In the genomic region with DNA sequence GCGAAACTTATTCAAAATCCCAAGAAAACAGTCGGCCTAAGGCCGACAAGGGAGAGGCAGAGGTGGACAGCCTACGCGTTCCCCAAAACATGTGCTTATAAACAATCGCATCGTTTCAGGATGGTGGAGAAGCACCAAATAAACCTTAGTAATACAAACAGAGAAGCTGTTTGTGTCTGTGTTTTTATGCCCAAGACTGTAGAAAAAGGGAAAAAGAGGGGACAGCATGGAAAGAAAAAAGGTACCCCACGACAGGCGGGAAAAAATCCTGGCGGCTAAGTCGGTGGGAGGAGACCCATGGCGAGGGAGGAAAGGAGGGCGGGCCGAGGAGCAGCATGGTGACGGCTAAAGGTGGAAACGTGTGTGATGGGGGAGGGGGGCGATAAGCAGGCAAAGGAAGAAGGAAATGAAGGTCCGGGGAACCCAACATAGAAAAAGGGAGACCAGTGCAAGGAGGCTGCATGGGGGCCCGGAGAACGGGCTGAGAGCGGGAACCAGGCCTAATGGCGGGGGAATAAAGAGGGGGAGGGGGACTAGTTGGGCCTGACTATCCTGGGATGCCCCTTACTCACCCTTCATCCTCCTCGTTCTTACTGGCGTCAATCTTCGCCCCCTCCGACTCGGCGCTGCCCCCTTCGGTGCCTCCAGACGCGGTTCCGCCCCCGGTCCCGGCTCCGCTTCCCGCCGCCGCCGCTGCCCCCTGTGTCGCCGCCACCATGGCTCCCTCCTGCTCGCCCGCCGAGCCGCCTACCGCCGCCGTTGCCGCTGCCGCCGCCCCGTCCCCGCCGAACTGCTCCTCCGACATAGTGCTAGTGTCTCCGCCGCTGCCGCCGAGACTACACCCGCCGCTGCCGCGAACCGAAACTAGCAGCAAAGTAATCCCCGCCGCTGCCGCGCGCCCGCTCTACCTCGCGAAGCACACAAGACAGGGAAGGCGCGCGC, we compare ENCODE assay signal across 1 cellular context.
TF ChIP-seq lines count a peak whose summit lies in the region.

No MANE protein-coding gene starts in this region.

TF ChIP-seq in H1, 55 proteins besides CTCF, POLR2A, EP300 and RAD21 (continues in another document):
- TF ChIP-seq EZH2 (IDR thresholded peaks at IDR 0.05; ENCODE audit: low read depth, low read length, severe bottlenecking) (no peak), CBX5 (IDR thresholded peaks at IDR 0.05; ENCODE audit: low read depth, low read length) (no peak), HDAC2 (IDR thresholded peaks at IDR 0.05; ENCODE audit: borderline replicate concordance in 1 of 2, low read depth in 2 of 2, low read length in 2 of 2) (no peak), MAFK (IDR thresholded peaks at IDR 0.05; ENCODE audit: low read depth, low read length) (no peak), BACH1 (IDR thresholded peaks at IDR 0.05; ENCODE audit: low read length) (no peak), CHD7 (IDR thresholded peaks at IDR 0.05; ENCODE audit: insufficient replicate concordance, low read length) (no peak), ATF3 (IDR thresholded peaks at IDR 0.05; ENCODE audit: insufficient read depth, low read depth, low read length) (no peak), CTBP2 (IDR thresholded peaks at IDR 0.05; ENCODE audit: borderline replicate concordance, insufficient read depth, insufficient read length, low read length) (no peak), BCL11A (IDR thresholded peaks at IDR 0.05; ENCODE audit: low read depth in 2 of 2, low read length in 2 of 2) (no peak), EGR1 (IDR thresholded peaks at IDR 0.05; ENCODE audit: borderline replicate concordance, low read depth, low read length) (no peak), NRF1 (IDR thresholded peaks at IDR 0.05; ENCODE audit: low read depth, low read length) (no peak), JUN (IDR thresholded peaks at IDR 0.05; ENCODE audit: low read depth, low read length) (no peak), CREB1 (IDR thresholded peaks at IDR 0.05) (peak; percentile 42; the same call in 1 of the 2 replicates), TAF7 (optimal IDR thresholded peaks at IDR 0.05; ENCODE audit: borderline replicate concordance, low read depth, low read length) (no peak), SUZ12 (IDR thresholded peaks at IDR 0.05; ENCODE audit: low read length) (no peak), E2F6 (IDR thresholded peaks at IDR 0.05) (no peak), ASH2L (IDR thresholded peaks at IDR 0.05; ENCODE audit: low read length) (no peak), TEAD4 (IDR thresholded peaks at IDR 0.05; ENCODE audit: low read depth, low read length) (no peak), GABPA (IDR thresholded peaks at IDR 0.05; ENCODE audit: borderline replicate concordance, insufficient read depth, low read length) (no peak), YY1 (IDR thresholded peaks at IDR 0.05; ENCODE audit: low read depth, low read length) (peak; percentile 69; the same call in 1 of the 2 replicates), ZNF274 (IDR thresholded peaks at IDR 0.05; ENCODE audit: borderline replicate concordance, extremely low read depth, low read length) (no peak), RBBP5 (IDR thresholded peaks at IDR 0.05; ENCODE audit: borderline replicate concordance, low read depth, low read length) (no peak; the same call in 1 of the 2 replicates), KDM4A (IDR thresholded peaks at IDR 0.05; ENCODE audit: low read depth, low read length, severe bottlenecking) (no peak), MAX (IDR thresholded peaks at IDR 0.05) (peak; percentile 84), SIRT6 (IDR thresholded peaks at IDR 0.05; ENCODE audit: low read length) (no peak), BRCA1 (IDR thresholded peaks at IDR 0.05; ENCODE audit: low read depth, low read length) (no peak), PHF8 (conservative IDR thresholded peaks at IDR 0.05; ENCODE audit: low read depth, low read length) (no peak), SIN3A (conservative IDR thresholded peaks at IDR 0.05 in 1 of 2, IDR thresholded peaks at IDR 0.05 in 1 of 2; ENCODE audit: low read depth in 1 of 2, low read length in 2 of 2) (peak; percentile 74 to 80; a peak in 3 of 4 replicates), TCF12 (IDR thresholded peaks at IDR 0.05; ENCODE audit: low read depth, low read length) (no peak), RFX5 (IDR thresholded peaks at IDR 0.05; ENCODE audit: borderline replicate concordance, low read depth, low read length) (no peak), KDM5A (IDR thresholded peaks at IDR 0.05; ENCODE audit: low read length) (no peak), CHD1 (IDR thresholded peaks at IDR 0.05; ENCODE audit: low read depth, low read length) (peak; percentile 20; the same call in 1 of the 2 replicates), RXRA (IDR thresholded peaks at IDR 0.05; ENCODE audit: insufficient read depth, low read depth, low read length) (no peak), SAP30 (IDR thresholded peaks at IDR 0.05; ENCODE audit: insufficient read depth, insufficient replicate concordance, low read length) (peak; percentile 69), RNF2 (IDR thresholded peaks at IDR 0.05; ENCODE audit: borderline replicate concordance, low read depth, low read length, missing control alignments, poor library complexity, severe bottlenecking) (no peak), NANOG (IDR thresholded peaks at IDR 0.05; ENCODE audit: insufficient read depth, low read depth, low read length, poor library complexity, severe bottlenecking) (no peak), CEBPB (IDR thresholded peaks at IDR 0.05; ENCODE audit: low read depth, low read length) (no peak), POU5F1 (IDR thresholded peaks at IDR 0.05; ENCODE audit: low read depth, low read length) (no peak), TBP (IDR thresholded peaks at IDR 0.05; ENCODE audit: low read depth, low read length) (peak; percentile 56; the same call in 1 of the 2 replicates), JUND (IDR thresholded peaks at IDR 0.05; ENCODE audit: low read length) (no peak), SP2 (IDR thresholded peaks at IDR 0.05; ENCODE audit: low read length) (no peak), HDAC6 (IDR thresholded peaks at IDR 0.05; ENCODE audit: low read depth, low read length) (no peak), FOSL1 (IDR thresholded peaks at IDR 0.05; ENCODE audit: insufficient read depth, low read depth, low read length) (no peak), GTF2F1 (IDR thresholded peaks at IDR 0.05; ENCODE audit: borderline replicate concordance, low read depth, low read length) (no peak), KDM1A (IDR thresholded peaks at IDR 0.05; ENCODE audit: borderline replicate concordance, low read length) (peak; percentile 33; the same call in 1 of the 2 replicates), POLR2AphosphoS5 (IDR thresholded peaks at IDR 0.05; ENCODE audit: low read depth, low read length) (peak; percentile 81), CHD2 (IDR thresholded peaks at IDR 0.05; ENCODE audit: low read length) (no peak), CBX8 (IDR thresholded peaks at IDR 0.05; ENCODE audit: borderline replicate concordance, low read depth, low read length) (no peak), SP4 (IDR thresholded peaks at IDR 0.05; ENCODE audit: low read length) (peak; percentile 12; the same call in 1 of the 2 replicates), SRF (IDR thresholded peaks at IDR 0.05; ENCODE audit: low read depth, low read length) (no peak), TAF1 (IDR thresholded peaks at IDR 0.05; ENCODE audit: low read depth, low read length) (peak; percentile 46; the same call in 1 of the 2 replicates), SIX5 (IDR thresholded peaks at IDR 0.05; ENCODE audit: low read depth, low read length) (no peak)
- TF ChIP-seq, protein P1, sequence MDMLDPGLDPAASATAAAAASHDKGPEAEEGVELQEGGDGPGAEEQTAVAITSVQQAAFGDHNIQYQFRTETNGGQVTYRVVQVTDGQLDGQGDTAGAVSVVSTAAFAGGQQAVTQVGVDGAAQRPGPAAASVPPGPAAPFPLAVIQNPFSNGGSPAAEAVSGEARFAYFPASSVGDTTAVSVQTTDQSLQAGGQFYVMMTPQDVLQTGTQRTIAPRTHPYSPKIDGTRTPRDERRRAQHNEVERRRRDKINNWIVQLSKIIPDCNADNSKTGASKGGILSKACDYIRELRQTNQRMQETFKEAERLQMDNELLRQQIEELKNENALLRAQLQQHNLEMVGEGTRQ (IDR thresholded peaks at IDR 0.05; ENCODE audit: low read length) = no peak
- TF ChIP-seq, protein P2, sequence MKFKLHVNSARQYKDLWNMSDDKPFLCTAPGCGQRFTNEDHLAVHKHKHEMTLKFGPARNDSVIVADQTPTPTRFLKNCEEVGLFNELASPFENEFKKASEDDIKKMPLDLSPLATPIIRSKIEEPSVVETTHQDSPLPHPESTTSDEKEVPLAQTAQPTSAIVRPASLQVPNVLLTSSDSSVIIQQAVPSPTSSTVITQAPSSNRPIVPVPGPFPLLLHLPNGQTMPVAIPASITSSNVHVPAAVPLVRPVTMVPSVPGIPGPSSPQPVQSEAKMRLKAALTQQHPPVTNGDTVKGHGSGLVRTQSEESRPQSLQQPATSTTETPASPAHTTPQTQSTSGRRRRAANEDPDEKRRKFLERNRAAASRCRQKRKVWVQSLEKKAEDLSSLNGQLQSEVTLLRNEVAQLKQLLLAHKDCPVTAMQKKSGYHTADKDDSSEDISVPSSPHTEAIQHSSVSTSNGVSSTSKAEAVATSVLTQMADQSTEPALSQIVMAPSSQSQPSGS (IDR thresholded peaks at IDR 0.05; ENCODE audit: low read length) = peak; percentile 49; the same call in 1 of the 2 replicates
